In genomic region chr21:44297525-44298290, GRCh38 we compare ENCODE assay signal across 8 cellular contexts. TPM values are rescaled to one million over a fixed set of nuclear protein-coding genes. Genes with fewer than 3 reads are reported as not detected.
DNase-seq lines count a peak whose midpoint lies in the region; ATAC-seq lines count a peak whose summit lies in the region.

No MANE protein-coding gene starts in this region.

- DNase-seq in ELF-1 (ENCODE audit: low read depth, low spot score) = peak; percentile 90
- peak; percentile 76 for DNase-seq in MG63
- peak; percentile 86 for DNase-seq in SIG-M5 treated with dmso at 0.1 percent for 504 hours (lab: John Stamatoyannopoulos, UW; ENCODE audit: unreplicated experiment)
- peak; percentile 65 for DNase-seq in activated T-helper 9 cell treated with anti-CD3 and anti-CD28 coated beads, Interleukin-2, amount 50 U/mL, for 16 hours (ENCODE audit: low read depth)
- DNase-seq in fibroblast of the conjunctiva (ENCODE audit: low read depth) = peak; percentile 67
- DNase-seq in non-pigmented ciliary epithelial cell (ENCODE audit: low read depth) = peak; percentile 44
- DNase-seq in substantia nigra (lab: John Stamatoyannopoulos, UW) = peak in 48 of 49 donors; percentile 36 to 92 (median 76)

- peaks cover 2% of the 10 kb centered on the region; the same call in 1 of the 2 replicates for H3K36me3 ChIP-seq in MG63

- ATAC-seq in HG03439 (IDR thresholded peaks at IDR 0.05; ENCODE audit: unreplicated experiment) = no peak

- H3K27ac ChIP-seq in substantia nigra (ENCODE audit: low read depth, low read length, poor library complexity, severe bottlenecking) = peak overlapping the region; percentile 12

- no peak overlapping the region for H3K4me3 ChIP-seq in MG63

- no peaks in the 10 kb centered on the region for H3K9me3 ChIP-seq in MG63

- no peaks in the 10 kb centered on the region for H3K27me3 ChIP-seq in MG63

RNA-seq across cellular contexts. Expression of gene PFKL, which starts 2.1 kb away (rescaled TPM):
- total RNA-seq in MG63 (2014; rRNA removed; shearing (Covaris generic); ENCODE audit: low replicate concordance) = 111 and 175 TPM in 2 replicates

RNA-seq across cellular contexts. Expression of gene AIRE, which starts 12.0 kb away (rescaled TPM):
- not detected in 2 replicates for total RNA-seq in MG63 (2014; rRNA removed; shearing (Covaris generic); ENCODE audit: low replicate concordance)

RNA-seq across cellular contexts. Expression of gene DNMT3L, which starts 36.0 kb away (rescaled TPM):
- not detected in 2 replicates for total RNA-seq in MG63 (2014; rRNA removed; shearing (Covaris generic); ENCODE audit: low replicate concordance)

RNA-seq across cellular contexts. Expression of gene CFAP410, which starts 41.5 kb away (rescaled TPM):
- total RNA-seq in MG63 (2014; rRNA removed; shearing (Covaris generic); ENCODE audit: low replicate concordance) = 24.3 and 34.9 TPM in 2 replicates

RNA-seq across cellular contexts. Expression of gene TRPM2, which starts 55.7 kb away (rescaled TPM):
- total RNA-seq in MG63 (2014; rRNA removed; shearing (Covaris generic); ENCODE audit: low replicate concordance) = 0.13 TPM in 1 of 2 replicates, not detected in the other
